Comparison of ENCODE assay signal across 14 cellular contexts in the genomic region with DNA sequence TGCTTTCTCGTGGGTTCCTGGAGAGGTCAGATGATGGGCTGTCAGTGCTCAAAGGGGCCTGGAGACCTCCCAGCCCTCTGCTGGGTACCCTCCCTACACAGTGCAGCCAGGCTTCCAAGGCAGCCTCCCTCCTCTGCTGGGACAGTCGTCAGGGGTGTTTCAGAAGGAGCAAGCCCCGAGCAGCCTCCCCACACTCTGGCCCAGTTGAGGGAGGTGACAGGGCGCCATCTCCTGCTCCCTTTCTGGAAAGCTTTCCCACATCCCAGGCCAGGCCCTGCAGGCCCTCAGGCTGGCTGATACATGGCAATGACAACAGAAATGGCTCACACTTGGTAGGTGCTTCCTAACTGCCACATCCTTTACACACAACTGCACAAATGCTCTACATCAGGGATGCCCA. TPM values are rescaled to one million over a fixed set of nuclear protein-coding genes. Genes with fewer than 3 reads are reported as not detected.
A peak's percentile ranks its signal among the peaks of the same experiment; 100 is the strongest.
DNase-seq lines count a peak whose midpoint lies in the region; ATAC-seq and TF ChIP-seq lines count a peak whose summit lies in the region.
"Had no signal": no experiment of that assay in that cellular context is flagged by ENCODE, and none has a peak within 500 bp of the region (broad histone marks: within the 10 kb centered on the region; RNA-seq: fewer than 3 reads in every experiment).

No MANE protein-coding gene starts in this region.

- H3K4me1 Mint-ChIP-seq in neural progenitor cell: peaks cover 25% of the 10 kb centered on the region

- no peak for ATAC-seq in HG02840 (IDR thresholded peaks at IDR 0.05; ENCODE audit: low FRiP score, unreplicated experiment)
- no peak for ATAC-seq in GM19328 (IDR thresholded peaks at IDR 0.05; ENCODE audit: unreplicated experiment)

- no peak overlapping the region for H2AFZ ChIP-seq in neural progenitor cell (replicated peaks)

- H3K27ac Mint-ChIP-seq in neural progenitor cell: peak overlapping the region; percentile 18
- H3K27ac Mint-ChIP-seq: immature natural killer cell had no signal

- no peak overlapping the region for H3K4me2 ChIP-seq in neural progenitor cell

- H3K4me1 ChIP-seq in neural progenitor cell: peaks cover 8% of the 10 kb centered on the region

- H3K9ac ChIP-seq in neural progenitor cell: no peak overlapping the region

- H3F3A ChIP-seq in neural progenitor cell (ENCODE audit: low read depth): no peaks in the 10 kb centered on the region

- H4K20me1 ChIP-seq in neural progenitor cell (ENCODE audit: low read depth): no peaks in the 10 kb centered on the region

- H3K27me3 Mint-ChIP-seq in neural progenitor cell (ENCODE audit: insufficient read depth, low read depth): peaks cover 4% of the 10 kb centered on the region

- no peaks in the 10 kb centered on the region for H3K27me3 ChIP-seq in neural progenitor cell
- H3K27me3 ChIP-seq: SJSA1 had no signal

- H3K9me3 ChIP-seq in neural progenitor cell (ENCODE audit: low read depth): no peaks in the 10 kb centered on the region
- H3K9me3 ChIP-seq: SJSA1 had no signal

- H3K4me3 ChIP-seq in epithelial cell of esophagus (ENCODE audit: low read length) (no peak overlapping the region), neural progenitor cell (no peak overlapping the region)
- H3K4me3 ChIP-seq: SJSA1 had no signal

- H3K79me2 ChIP-seq in neural progenitor cell (ENCODE audit: low read depth): no peaks in the 10 kb centered on the region

- no peaks in the 10 kb centered on the region for H3K9me3 Mint-ChIP-seq in neural progenitor cell
- H3K9me3 Mint-ChIP-seq: immature natural killer cell, neural crest cell had no signal

- H3K4me3 Mint-ChIP-seq in neural progenitor cell: no peak overlapping the region
- H3K4me3 Mint-ChIP-seq: immature natural killer cell, neural crest cell had no signal

- no peaks in the 10 kb centered on the region for H3K36me3 Mint-ChIP-seq in neural progenitor cell
- H3K36me3 Mint-ChIP-seq: immature natural killer cell had no signal

- DNase-seq in D341Med (ENCODE audit: low spot score) (peak; percentile 47), LHCN-M2 (ENCODE audit: low read depth) (peak; percentile 41), epithelial cell of esophagus (ENCODE audit: low read depth) (peak; percentile 45), neural progenitor cell (ENCODE audit: low spot score) (peak; percentile 64), DMS114 treated with DMSO at 0.1 percent for 48 hours (lab: John Stamatoyannopoulos, UW; ENCODE audit: unreplicated experiment) (no peak), GM19240 (ENCODE audit: insufficient read length, low spot score) (no peak)
- DNase-seq: activated CD4-positive, CD25-positive, alpha-beta regulatory T cell; activated T-cell treated with anti-CD3 and anti-CD28 coated beads, Interleukin-2, amount 50 U/mL, for 1 hour; GDM1; immature natural killer cell had no signal

- no peak overlapping the region for H3K27ac ChIP-seq in neural progenitor cell
- H3K27ac ChIP-seq: SJSA1 had no signal

- H3K36me3 ChIP-seq in neural progenitor cell: no peaks in the 10 kb centered on the region
- H3K36me3 ChIP-seq: SJSA1 had no signal

- no peak for TF ChIP-seq CTCF in epithelial cell of esophagus (IDR thresholded peaks at IDR 0.05; ENCODE audit: insufficient read depth, low read depth, low read length, missing control alignments)
- peak; percentile 50 for TF ChIP-seq CTCF in neural progenitor cell (IDR thresholded peaks at IDR 0.05)

RNA-seq across cellular contexts. Expression of a gene that starts 32.1 kb away (rescaled TPM):
- total RNA-seq in LHCN-M2 (2014; rRNA removed): 27.4 and 28.6 TPM in 2 replicates
- polyA plus RNA-seq in LHCN-M2 (2012): 29.1 TPM
- 2.4 and 3.7 TPM in 2 replicates for total RNA-seq in neural progenitor cell (ENCODE audit: low replicate concordance)
- polyA plus RNA-seq: immature natural killer cell had no signal

Comparison
In these comparisons a context has a peak if more than half of its experiments do, and no peak if none do; other contexts are left out.
1. DNase-seq: peak in D341Med (single experiment), LHCN-M2 (single experiment), epithelial cell of esophagus (single experiment) and neural progenitor cell (single experiment); none in DMS114 treated with DMSO at 0.1 percent for 48 hours (single experiment) and GM19240 (single experiment).